ENCODE assay signal across 8 cellular contexts in the genomic region with DNA sequence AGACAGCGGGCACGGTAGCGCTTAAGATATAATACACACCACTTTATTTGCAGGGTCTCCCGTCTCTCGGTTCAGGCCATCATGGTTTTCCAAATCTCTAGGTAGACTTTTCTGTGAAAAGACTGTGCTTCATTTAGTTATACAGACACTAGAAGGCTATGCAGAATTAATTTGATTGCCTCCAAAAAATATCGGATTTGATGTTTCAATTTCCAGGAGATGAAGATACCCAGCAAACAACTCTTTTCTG. TPM values are rescaled to one million over a fixed set of nuclear protein-coding genes. Genes with fewer than 3 reads are reported as not detected.
DNase-seq lines count a peak whose midpoint lies in the region; FAIRE-seq and TF ChIP-seq lines count a peak whose summit lies in the region.

No MANE protein-coding gene starts in this region.

- intact Hi-C loops in adrenal gland (cut with DNase I) (no loop called here), kidney (cut with DNase I) (no loop called here)

- no peak for TF ChIP-seq CTCF in adrenal gland (IDR thresholded peaks at IDR 0.05)
- TF ChIP-seq CTCF in kidney (IDR thresholded peaks at IDR 0.05; ENCODE audit: borderline replicate concordance, extremely low read depth, insufficient read depth), result no peak

- FAIRE-seq in kidney (lab: Jason Lieb, UNC) (no peak), urothelium cell line (lab: Jason Lieb, UNC) (no peak)

- H3K9me3 ChIP-seq in adrenal gland (replicated peaks in 1 of 3) (no peaks in the 10 kb centered on the region), kidney (ENCODE audit: control insufficient read depth in 1 of 2, low read length in 2 of 2) (no peaks in the 10 kb centered on the region), subcutaneous abdominal adipose tissue (ENCODE audit: control insufficient read depth in 5 of 5, low read length in 5 of 5) (no peaks in the 10 kb centered on the region)

- TF ChIP-seq POLR2A in adrenal gland (IDR thresholded peaks at IDR 0.05), result no peak

- H3K9ac ChIP-seq in kidney (ENCODE audit: low read length in 2 of 2) (peak overlapping the region; percentile 87 to 94), subcutaneous abdominal adipose tissue (ENCODE audit: low read length in 5 of 5) (peak overlapping the region; percentile 97 to 99 (median 99))

- H3K36me3 ChIP-seq in H7 (replicated peaks; ENCODE audit: control insufficient read depth, insufficient read depth, low read length) (peaks cover 4% of the 10 kb centered on the region; the same call in 1 of the 2 replicates), adrenal gland (replicated peaks in 1 of 2) (peaks cover 0 to 8% of the 10 kb centered on the region in 2 donors), kidney (ENCODE audit: control insufficient read depth in 1 of 2, insufficient read depth in 2 of 2, low read length in 2 of 2) (peaks cover 0 to 2% of the 10 kb centered on the region in 2 donors), subcutaneous abdominal adipose tissue (ENCODE audit: control insufficient read depth in 5 of 5, insufficient read depth in 5 of 5, low read length in 5 of 5) (peaks cover 3 to 30% (median 12%) of the 10 kb centered on the region in 5 donors)

- H3K27ac ChIP-seq in adrenal gland, result peak overlapping the region in 4 of 5 donors; percentile 93 to 98 (median 96)
- peak overlapping the region in 1 of 2 donors; percentile 96 for H3K27ac ChIP-seq in kidney (ENCODE audit: low read depth in 2 of 2, low read length in 2 of 2)
- H3K27ac ChIP-seq in subcutaneous abdominal adipose tissue (ENCODE audit: low read depth, low read length), result peak overlapping the region; percentile 82

- H3K4me1 ChIP-seq in adrenal gland (replicated peaks in 1 of 2), result peaks cover 16 to 42% of the 10 kb centered on the region in 2 donors
- H3K4me1 ChIP-seq in kidney (ENCODE audit: control insufficient read depth in 1 of 2, insufficient read depth in 1 of 2, low read depth in 1 of 2, low read length in 2 of 2), result peaks cover 18 to 27% of the 10 kb centered on the region in 2 donors
- peaks cover 12 to 56% (median 48%) of the 10 kb centered on the region in 5 donors for H3K4me1 ChIP-seq in subcutaneous abdominal adipose tissue (ENCODE audit: control insufficient read depth in 5 of 5, insufficient read depth in 5 of 5, low read length in 5 of 5)

- no peak for DNase-seq in H7
- no peak for DNase-seq in adrenal gland
- DNase-seq in kidney, result no peak
- DNase-seq in SIG-M5 (lab: John Stamatoyannopoulos, UW), result no peak
- DNase-seq in urothelium cell line (ENCODE audit: low spot score), result no peak
- no peak for DNase-seq in putamen (ENCODE audit: low spot score)
- DNase-seq in NCI-H2081 treated with DMSO at 0.1 percent for 48 hours (lab: John Stamatoyannopoulos, UW), result no peak

- H3K4me3 ChIP-seq in H7 (ENCODE audit: insufficient read depth, low read depth, low read length) (peak overlapping the region; percentile 85), adrenal gland (peak overlapping the region in 3 of 4 donors; percentile 41 to 92 (median 83)), kidney (ENCODE audit: low read length in 2 of 2) (peak overlapping the region; percentile 94 to 100), subcutaneous abdominal adipose tissue (ENCODE audit: low read depth in 1 of 5, low read length in 5 of 5) (peak overlapping the region; percentile 83 to 100 (median 98))

- H3K27me3 ChIP-seq in H7 (ENCODE audit: control insufficient read depth, insufficient read depth, low read length) (no peaks in the 10 kb centered on the region), adrenal gland (no peaks in the 10 kb centered on the region), subcutaneous abdominal adipose tissue (ENCODE audit: control insufficient read depth in 5 of 5, insufficient read depth in 4 of 5, low read length in 5 of 5) (no peaks in the 10 kb centered on the region)

- 0 to 2% (median 0%) methylated on average over 6 of the region's 6 CpGs for WGBS in adrenal gland, 4 donors

RNA-seq across cellular contexts. Expression of a gene that starts 0.6 kb away (rescaled TPM):
- 20.8 and 23.4 TPM in 2 replicates for total RNA-seq in H7 (2014; rRNA removed; shearing (Covaris generic))
- 10 to 100 TPM; 11.1 to 27.8 (median 15.1) TPM for total RNA-seq in adrenal gland
- 10 to 100 TPM; 10.4 to 18.2 (median 10.5) TPM for polyA plus RNA-seq in adrenal gland
- total RNA-seq in kidney, result 16.7 TPM
- 11.1 TPM for polyA plus RNA-seq in kidney (ENCODE audit: insufficient read depth, low read depth, low replicate concordance)

RNA-seq across cellular contexts. Expression of a gene that starts 1.7 kb away (rescaled TPM):
- 437 and 450 TPM in 2 replicates for total RNA-seq in H7 (2014; rRNA removed; shearing (Covaris generic))
- 100 to 1,000 TPM; 129 to 277 (median 178) TPM for total RNA-seq in adrenal gland
- 100 to 1,000 TPM; 163 to 317 (median 288) TPM for polyA plus RNA-seq in adrenal gland
- total RNA-seq in kidney, result 132 TPM
- 309 TPM for polyA plus RNA-seq in kidney (ENCODE audit: insufficient read depth, low read depth, low replicate concordance)

RNA-seq across cellular contexts. Expression of a gene that starts 29.6 kb away (rescaled TPM):
- 84.5 and 93.7 TPM in 2 replicates for total RNA-seq in H7 (2014; rRNA removed; shearing (Covaris generic))
- total RNA-seq in adrenal gland, result 100 to 1,000 TPM in 1 of 8 donors, 10 to 100 TPM in 7; 47.1 to 119 (median 56.6) TPM
- polyA plus RNA-seq in adrenal gland, result 10 to 100 TPM; 42.8 to 63.9 (median 51.1) TPM
- total RNA-seq in kidney, result 49.8 TPM
- polyA plus RNA-seq in kidney (ENCODE audit: insufficient read depth, low read depth, low replicate concordance), result 56.7 TPM
